ENCODE assay signal across 8 cellular contexts in genomic region chr1:149708192-149708853, GRCh38.
DNase-seq lines count a peak whose midpoint lies in the region; ATAC-seq and TF ChIP-seq lines count a peak whose summit lies in the region.
"Not testable (repeated sequence)": the region's sequence is repeated elsewhere in the genome, so short reads cannot be mapped to it uniquely, and the experiment has no call there.

No MANE protein-coding gene starts in this region.

- not testable (repeated sequence) for H3K36me3 Mint-ChIP-seq in T-helper 1 cell treated with Interleukin-12 subunit alpha and Interleukin-12 subunit beta and Interleukin-4 antibody, amounts not matched to agents 30 μg/mL and 1 μg/mL, for 36 hours (ENCODE audit: low read depth); neural crest cell (ENCODE audit: low read depth); stimulated activated memory B cell treated with anti-CD40 and anti-IgM and Interleukin-4, amounts not matched to agents 10 μg/mL and 1 μg/mL and 100 μg/mL, for 72 hours

- H3K4me3 Mint-ChIP-seq in T-helper 1 cell treated with Interleukin-12 subunit alpha and Interleukin-12 subunit beta and Interleukin-4 antibody, amounts not matched to agents 30 μg/mL and 1 μg/mL, for 36 hours, result peak overlapping the region; percentile 54
- peak overlapping the region; percentile 94 for H3K4me3 Mint-ChIP-seq in neural crest cell
- H3K4me3 Mint-ChIP-seq in stimulated activated memory B cell treated with anti-CD40 and anti-IgM and Interleukin-4, amounts not matched to agents 10 μg/mL and 1 μg/mL and 100 μg/mL, for 72 hours, result peak overlapping the region; percentile 79

- not testable (repeated sequence) for TF ChIP-seq POLR2A in NB4 (IDR thresholded peaks at IDR 0.05; ENCODE audit: extremely low read depth, insufficient read length)

- H3K4me1 ChIP-seq in ES-I3 (ENCODE audit: insufficient read depth, low read length), result not testable (repeated sequence)

- peak overlapping the region; percentile 50; the same call in 1 of the 2 replicates for H3K9ac ChIP-seq in ES-I3 (ENCODE audit: low read depth, low read length)

- ATAC-seq in HG02610 (IDR thresholded peaks at IDR 0.05; ENCODE audit: unreplicated experiment), result peak; percentile 94
- peak; percentile 92 for ATAC-seq in stimulated activated memory B cell treated with anti-CD40 and anti-IgM and Interleukin-4, amounts not matched to agents 10 μg/mL and 1 μg/mL and 100 μg/mL, for 72 hours

- not testable (repeated sequence) for H3K9me3 Mint-ChIP-seq in T-helper 1 cell treated with Interleukin-12 subunit alpha and Interleukin-12 subunit beta and Interleukin-4 antibody, amounts not matched to agents 30 μg/mL and 1 μg/mL, for 36 hours; neural crest cell; stimulated activated memory B cell treated with anti-CD40 and anti-IgM and Interleukin-4, amounts not matched to agents 10 μg/mL and 1 μg/mL and 100 μg/mL, for 72 hours

- peak overlapping the region; percentile 43 for H3K4me3 ChIP-seq in NB4 (ENCODE audit: low read depth, low read length)
- not testable (repeated sequence) for H3K4me3 ChIP-seq in foreskin fibroblast (ENCODE audit: low read depth in 1 of 2, low read length in 2 of 2)

- not testable (repeated sequence) for H3K36me3 ChIP-seq in ES-I3 (ENCODE audit: insufficient read depth, low read length)

- DNase-seq in NB4 (ENCODE audit: low read depth) (peak; percentile 85), foreskin fibroblast (peak; percentile 25 to 65), neural crest cell (ENCODE audit: low read depth, low spot score) (peak; percentile 60)
- peak; percentile 41 for DNase-seq in activated naive CD4-positive, alpha-beta T cell treated with anti-CD3 and anti-CD28 coated beads, Interleukin-2, amount 50 U/mL, for 16 hours

- H3K4me1 Mint-ChIP-seq in T-helper 1 cell treated with Interleukin-12 subunit alpha and Interleukin-12 subunit beta and Interleukin-4 antibody, amounts not matched to agents 30 μg/mL and 1 μg/mL, for 36 hours (ENCODE audit: low read depth); neural crest cell; stimulated activated memory B cell treated with anti-CD40 and anti-IgM and Interleukin-4, amounts not matched to agents 10 μg/mL and 1 μg/mL and 100 μg/mL, for 72 hours: not testable (repeated sequence)

- not testable (repeated sequence) for H3K27me3 Mint-ChIP-seq in T-helper 1 cell treated with Interleukin-12 subunit alpha and Interleukin-12 subunit beta and Interleukin-4 antibody, amounts not matched to agents 30 μg/mL and 1 μg/mL, for 36 hours (ENCODE audit: low read depth); neural crest cell (ENCODE audit: low read depth); stimulated activated memory B cell treated with anti-CD40 and anti-IgM and Interleukin-4, amounts not matched to agents 10 μg/mL and 1 μg/mL and 100 μg/mL, for 72 hours

- H3K9me3 ChIP-seq in ES-I3 (ENCODE audit: control insufficient read depth, insufficient read depth, low read length), result not testable (repeated sequence)

- TF ChIP-seq CTCF in NB4 (IDR thresholded peaks at IDR 0.05; ENCODE audit: low read depth, low read length); foreskin fibroblast (IDR thresholded peaks at IDR 0.05; ENCODE audit: low read depth, low read length); neural crest cell (conservative IDR thresholded peaks at IDR 0.05): not testable (repeated sequence)

- H3K27ac Mint-ChIP-seq in T-helper 1 cell treated with Interleukin-12 subunit alpha and Interleukin-12 subunit beta and Interleukin-4 antibody, amounts not matched to agents 30 μg/mL and 1 μg/mL, for 36 hours, result peak overlapping the region; percentile 88
- H3K27ac Mint-ChIP-seq in neural crest cell (ENCODE audit: unreplicated experiment), result peak overlapping the region; percentile 78
- H3K27ac Mint-ChIP-seq in stimulated activated memory B cell treated with anti-CD40 and anti-IgM and Interleukin-4, amounts not matched to agents 10 μg/mL and 1 μg/mL and 100 μg/mL, for 72 hours, result peak overlapping the region; percentile 84
